15 cellular contexts compared by ENCODE assay signal in the genomic region with DNA sequence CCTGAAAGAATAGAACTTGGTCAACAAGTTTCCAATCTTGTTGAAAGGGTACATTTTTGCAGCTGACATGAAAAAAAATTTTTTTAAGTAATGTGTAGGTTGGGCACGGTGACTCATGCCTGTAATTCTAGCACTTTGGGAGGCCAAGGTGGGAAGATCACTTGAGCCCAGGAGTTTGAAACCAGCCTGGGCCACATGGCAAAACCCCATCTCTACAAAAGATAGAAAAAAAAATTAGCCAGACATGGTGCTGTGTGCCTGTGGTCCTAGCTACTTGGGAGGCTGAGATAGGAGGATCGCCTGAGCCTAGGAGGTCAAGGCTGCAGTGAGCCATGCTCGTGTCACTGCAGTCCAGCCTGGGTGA.
DNase-seq lines count a peak whose midpoint lies in the region; ATAC-seq lines count a peak whose summit lies in the region.
"Had no signal": no experiment of that assay in that cellular context is flagged by ENCODE, and none has a peak within 500 bp of the region (broad histone marks: within the 10 kb centered on the region; RNA-seq: fewer than 3 reads in every experiment).

No MANE protein-coding gene starts in this region.

- H3K36me3 Mint-ChIP-seq in activated naive CD4-positive, alpha-beta T cell treated with anti-CD3 and anti-CD28 coated beads, Interleukin-2, amount 50 U/mL, for 24 hours, result peaks cover 2% of the 10 kb centered on the region
- H3K36me3 Mint-ChIP-seq: immature natural killer cell had no signal

- H3K9me3 Mint-ChIP-seq in activated naive CD4-positive, alpha-beta T cell treated with anti-CD3 and anti-CD28 coated beads, Interleukin-2, amount 50 U/mL, for 24 hours, result peaks cover 6% of the 10 kb centered on the region
- H3K9me3 Mint-ChIP-seq: immature natural killer cell had no signal

- peak; percentile 41 for DNase-seq in activated T-cell treated with anti-CD3 and anti-CD28 coated beads for 48 hours (ENCODE audit: low read depth)
- no peak for DNase-seq in activated T-cell treated with anti-CD3 and anti-CD28 coated beads for 4 hours
- DNase-seq in stimulated activated CD8-positive, alpha-beta memory T cell treated with anti-CD3 and anti-CD28 coated beads, Interleukin-4, amount 100 ng/mL, for 48 hours, result peak; percentile 67
- DNase-seq in cerebellar nuclear complex (lab: John Stamatoyannopoulos, UW), result no peak
- DNase-seq in hypothalamus (lab: John Stamatoyannopoulos, UW), result no peak
- DNase-seq in HPDE6-E6E7 (ENCODE audit: extremely low spot score), result no peak
- DNase-seq: central memory CD4-positive, alpha-beta T cell; immature natural killer cell; NCI-H1092; transverse colon; WERI-Rb-1 had no signal

- peak; percentile 24 for ATAC-seq in HG02870 (IDR thresholded peaks at IDR 0.05; ENCODE audit: unreplicated experiment)
- ATAC-seq: gastroesophageal sphincter had no signal

- H3K4me3 Mint-ChIP-seq in activated naive CD4-positive, alpha-beta T cell treated with anti-CD3 and anti-CD28 coated beads, Interleukin-2, amount 50 U/mL, for 24 hours, result peak overlapping the region; percentile 61
- H3K4me3 Mint-ChIP-seq: immature natural killer cell, neural crest cell had no signal

- H3K27ac Mint-ChIP-seq in activated naive CD4-positive, alpha-beta T cell treated with anti-CD3 and anti-CD28 coated beads, Interleukin-2, amount 50 U/mL, for 24 hours, result peak overlapping the region; percentile 89
- H3K27ac Mint-ChIP-seq: immature natural killer cell had no signal

- H3K27me3 Mint-ChIP-seq in activated naive CD4-positive, alpha-beta T cell treated with anti-CD3 and anti-CD28 coated beads, Interleukin-2, amount 50 U/mL, for 24 hours, result no peaks in the 10 kb centered on the region

- peaks cover 55% of the 10 kb centered on the region for H3K4me1 Mint-ChIP-seq in activated naive CD4-positive, alpha-beta T cell treated with anti-CD3 and anti-CD28 coated beads, Interleukin-2, amount 50 U/mL, for 24 hours
- H3K4me1 Mint-ChIP-seq: immature natural killer cell, neural crest cell had no signal

Comparison
In these comparisons a context has a peak if more than half of its experiments do, and no peak if none do; other contexts are left out.
1. DNase-seq: peak in activated T-cell treated with anti-CD3 and anti-CD28 coated beads for 48 hours (single experiment) and stimulated activated CD8-positive, alpha-beta memory T cell treated with anti-CD3 and anti-CD28 coated beads, Interleukin-4, amount 100 ng/mL, for 48 hours (single experiment); none in activated T-cell treated with anti-CD3 and anti-CD28 coated beads for 4 hours (single experiment), cerebellar nuclear complex (0 of 2), hypothalamus (0 of 51) and HPDE6-E6E7 (single experiment).